Comparison of ENCODE assay signal across 9 cellular contexts in the genomic region with DNA sequence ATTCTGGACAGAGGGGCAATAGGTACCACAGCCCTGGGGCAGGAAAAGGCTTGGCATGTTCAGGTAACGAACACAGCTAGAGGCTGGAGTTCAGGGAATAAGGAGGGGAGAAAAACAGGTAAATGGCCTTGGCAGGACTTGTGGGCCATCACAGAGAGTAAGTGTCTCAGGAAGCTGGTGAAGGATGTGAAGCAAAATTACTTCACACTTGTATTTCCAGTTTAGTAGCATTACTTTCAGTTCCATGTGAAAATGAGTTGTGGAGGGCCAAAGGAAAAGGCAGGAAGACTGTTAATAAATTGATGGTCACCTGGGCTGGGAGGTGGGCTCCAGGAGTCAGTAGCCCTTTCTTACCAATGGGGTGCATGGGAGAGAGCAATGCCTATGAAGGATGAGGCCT. TPM values are rescaled to one million over a fixed set of nuclear protein-coding genes. Genes with fewer than 3 reads are reported as not detected.
"Had no signal": no experiment of that assay in that cellular context is flagged by ENCODE, and none has a peak within 500 bp of the region (broad histone marks: within the 10 kb centered on the region; RNA-seq: fewer than 3 reads in every experiment).

No MANE protein-coding gene starts in this region.

- H3K27ac Mint-ChIP-seq: IgD-negative memory B cell had no signal

- ATAC-seq: HepG2, K562 had no signal

- FAIRE-seq: HepG2, HTR-8/SVneo, K562 had no signal

- H3K36me3 Mint-ChIP-seq: IgD-negative memory B cell had no signal

- H3K4me3 Mint-ChIP-seq: IgD-negative memory B cell had no signal

- H3K4me3 ChIP-seq: K562 had no signal

- DNase-seq: IMR-90, KBM-7, KG1 had no signal

RNA-seq across cellular contexts. Expression of gene TRIM42, which starts 25.6 kb away (rescaled TPM):
- total RNA-seq: HepG2, HT-29, HT1080, IMR-90, K562 had no signal
